Comparison of ENCODE assay signal across 19 cellular contexts in the genomic region with DNA sequence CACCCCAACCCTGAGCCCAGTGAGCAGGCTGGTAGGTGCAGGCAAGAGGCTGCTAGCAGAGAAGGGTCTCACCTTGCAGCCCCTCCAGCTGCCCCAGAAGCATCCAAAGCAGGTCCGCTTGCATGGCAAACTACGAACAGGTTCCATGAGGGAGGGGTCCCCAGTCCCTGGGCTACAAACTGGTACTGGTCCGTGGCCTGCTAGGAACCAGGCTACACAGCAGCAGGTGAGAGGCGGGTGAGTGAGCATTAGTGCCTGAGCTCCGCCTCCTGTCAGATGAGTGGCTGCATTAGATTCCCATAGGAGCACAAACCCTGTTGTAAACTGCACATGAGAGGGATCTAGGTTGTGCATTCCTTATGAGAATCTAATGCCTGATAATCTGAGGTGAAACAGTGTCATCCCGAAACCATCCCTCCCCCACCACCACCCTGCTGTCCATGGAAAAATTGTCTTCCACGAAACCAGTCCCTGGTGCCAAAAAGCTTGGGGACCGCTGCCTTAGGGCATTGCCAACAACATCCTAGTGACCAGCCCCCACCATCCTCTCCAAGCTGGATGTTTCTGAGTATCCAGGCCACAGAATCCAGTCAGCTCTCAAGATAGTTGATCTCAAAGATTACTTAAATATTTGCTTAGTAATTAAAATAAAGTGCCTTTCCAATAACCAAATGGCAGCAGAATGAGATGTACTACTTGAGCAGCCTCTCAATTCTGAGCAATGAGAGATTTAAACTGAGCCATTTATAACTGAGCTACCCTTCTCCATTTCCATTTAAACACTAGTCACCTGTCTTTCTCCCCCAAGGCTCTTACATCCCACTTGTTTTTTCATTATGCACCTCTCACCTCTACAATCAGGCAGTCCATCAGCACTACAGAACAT. TPM values are rescaled to one million over a fixed set of nuclear protein-coding genes. Genes with fewer than 3 reads are reported as not detected.
A peak's percentile ranks its signal among the peaks of the same experiment; 100 is the strongest.
DNase-seq lines count a peak whose midpoint lies in the region; ATAC-seq and TF ChIP-seq lines count a peak whose summit lies in the region.
"Had no signal": no experiment of that assay in that cellular context is flagged by ENCODE, and none has a peak within 500 bp of the region (broad histone marks: within the 10 kb centered on the region; RNA-seq: fewer than 3 reads in every experiment).

No MANE protein-coding gene starts in this region.

- H3K4me3 Mint-ChIP-seq in stimulated activated effector memory CD8-positive, alpha-beta T cell treated with anti-CD3 and anti-CD28 coated beads, Interleukin-12 subunit alpha, Interleukin-12 subunit beta, amount 100 ng/mL, for 72 hours: no peak overlapping the region
- H3K4me3 Mint-ChIP-seq: activated T-cell treated with anti-CD3 and anti-CD28 coated beads, Interleukin-2, amount 50 U/mL, for 4 hours; brain had no signal

- H3K4me3 ChIP-seq in lower leg skin (ENCODE audit: low read depth, poor library complexity, severe bottlenecking): no peak overlapping the region
- H3K4me3 ChIP-seq: BLaER1, Peyer's patch, SJCRH30 had no signal

- TF ChIP-seq POLR2A in lower leg skin (IDR thresholded peaks at IDR 0.05): no peak

- peak; percentile 44 for ATAC-seq in stimulated activated effector memory CD8-positive, alpha-beta T cell treated with anti-CD3 and anti-CD28 coated beads, Interleukin-12 subunit alpha, Interleukin-12 subunit beta, amount 100 ng/mL, for 72 hours
- no peak for ATAC-seq in HG02759 (IDR thresholded peaks at IDR 0.05; ENCODE audit: unreplicated experiment)
- ATAC-seq: activated T-cell treated with anti-CD3 and anti-CD28 coated beads, Interleukin-2, amount 50 U/mL, for 4 hours; HCT116 had no signal

- peak; percentile 50 for DNase-seq in DMS53 (lab: John Stamatoyannopoulos, UW)
- peak; percentile 80 for DNase-seq in NCI-H1436 treated with DMSO at 0.1 percent for 48 hours (lab: John Stamatoyannopoulos, UW)
- peak; percentile 98 for DNase-seq in NCI-H748 (lab: John Stamatoyannopoulos, UW; ENCODE audit: unreplicated experiment)
- no peak for DNase-seq in stimulated activated effector memory CD8-positive, alpha-beta T cell treated with anti-CD3 and anti-CD28 coated beads, Interleukin-12 subunit alpha, Interleukin-12 subunit beta, amount 100 ng/mL, for 72 hours (ENCODE audit: low spot score in 2 of 2)
- DNase-seq in SIG-M5 treated with dmso at 0.1 percent for 504 hours (lab: John Stamatoyannopoulos, UW; ENCODE audit: unreplicated experiment): no peak
- DNase-seq in lower leg skin (ENCODE audit: low spot score in 2 of 2): no peak
- DNase-seq: activated CD4-positive, alpha-beta T cell treated with anti-CD3 and anti-CD28 coated beads for 48 hours; activated naive CD4-positive, alpha-beta T cell; activated T-cell treated with anti-CD3 and anti-CD28 coated beads, Interleukin-2, amount 50 U/mL, for 4 hours; Calu3; mammary epithelial cell; NCI-H1048; Peyer's patch had no signal

- 88 to 91% methylated on average over 8 of the region's 8 CpGs for WGBS in lower leg skin, 2 donors

- no peaks in the 10 kb centered on the region for H3K4me1 Mint-ChIP-seq in stimulated activated effector memory CD8-positive, alpha-beta T cell treated with anti-CD3 and anti-CD28 coated beads, Interleukin-12 subunit alpha, Interleukin-12 subunit beta, amount 100 ng/mL, for 72 hours

- H3K27ac Mint-ChIP-seq in stimulated activated effector memory CD8-positive, alpha-beta T cell treated with anti-CD3 and anti-CD28 coated beads, Interleukin-12 subunit alpha, Interleukin-12 subunit beta, amount 100 ng/mL, for 72 hours: no peak overlapping the region
- H3K27ac Mint-ChIP-seq: brain had no signal

- H3K36me3 Mint-ChIP-seq in stimulated activated effector memory CD8-positive, alpha-beta T cell treated with anti-CD3 and anti-CD28 coated beads, Interleukin-12 subunit alpha, Interleukin-12 subunit beta, amount 100 ng/mL, for 72 hours: no peaks in the 10 kb centered on the region

- intact Hi-C loops in lower leg skin (cut with DNase I; ENCODE audit: low total_unique reads): no loop called here

- no peak for TF ChIP-seq CTCF in lower leg skin (IDR thresholded peaks at IDR 0.05)

- no peaks in the 10 kb centered on the region for H3K9me3 Mint-ChIP-seq in stimulated activated effector memory CD8-positive, alpha-beta T cell treated with anti-CD3 and anti-CD28 coated beads, Interleukin-12 subunit alpha, Interleukin-12 subunit beta, amount 100 ng/mL, for 72 hours
- H3K9me3 Mint-ChIP-seq: activated T-cell treated with anti-CD3 and anti-CD28 coated beads, Interleukin-2, amount 50 U/mL, for 4 hours had no signal

RNA-seq across cellular contexts. Expression of a gene that starts 32.4 kb away (rescaled TPM):
- under 1 TPM in 2 of 4 donors, not detected in 2; 0.05 to 0.23 TPM for total RNA-seq in lower leg skin
- total RNA-seq: mammary epithelial cell; Peyer's patch; SJCRH30; T-helper 1 cell treated with Interleukin-12 subunit alpha and Interleukin-12 subunit beta and Interleukin-4 antibody, amounts not matched to agents 30 ng/mL and 1 ng/mL, for 36 hours had no signal

Comparison
In these comparisons a context has a peak if more than half of its experiments do, and no peak if none do; other contexts are left out.
1. DNase-seq: peak in DMS53 (single experiment), NCI-H1436 treated with DMSO at 0.1 percent for 48 hours (single experiment) and NCI-H748 (single experiment); none in stimulated activated effector memory CD8-positive, alpha-beta T cell treated with anti-CD3 and anti-CD28 coated beads, Interleukin-12 subunit alpha, Interleukin-12 subunit beta, amount 100 ng/mL, for 72 hours (0 of 2), SIG-M5 treated with dmso at 0.1 percent for 504 hours (single experiment) and lower leg skin (0 of 2).